1 cellular context compared by ENCODE assay signal in genomic region chr9:70259512-70259802, GRCh38.
TF ChIP-seq lines count a peak whose summit lies in the region.

No MANE protein-coding gene starts in this region.

TF ChIP-seq in GM23338, 12 proteins besides CTCF, POLR2A, EP300 and RAD21 (continued from another document):
- TF ChIP-seq ZNF462 (CRISPR knock-in tag; IDR thresholded peaks at IDR 0.05), result no peak
- TF ChIP-seq EZH2phosphoT487 (IDR thresholded peaks at IDR 0.05; ENCODE audit: unreplicated experiment), result no peak
